Comparison of ENCODE assay signal across 8 cellular contexts in genomic region chr16:71484006-71484893, GRCh38. TPM values are rescaled to one million over a fixed set of nuclear protein-coding genes. Genes with fewer than 3 reads are reported as not detected.
DNase-seq lines count a peak whose midpoint lies in the region; ATAC-seq, FAIRE-seq and TF ChIP-seq lines count a peak whose summit lies in the region.

No MANE protein-coding gene starts in this region.

- in situ Hi-C loops in GM18951 (cut with MboI; ENCODE audit: low sequenced_read_pairs, unreplicated experiment), result no loop called here

- no peaks in the 10 kb centered on the region for H3K36me3 ChIP-seq in keratinocyte (ENCODE audit: control insufficient read depth in 2 of 2, extremely low read depth in 1 of 2, insufficient read depth in 2 of 2, low read length in 2 of 2)

- H4K20me1 ChIP-seq in keratinocyte (ENCODE audit: control insufficient read depth, extremely low read depth, insufficient read depth, low read length), result no peaks in the 10 kb centered on the region

- no peaks in the 10 kb centered on the region for H3K27me3 ChIP-seq in keratinocyte (ENCODE audit: control insufficient read depth, extremely low read depth, insufficient read depth, low read length)

- peak overlapping the region; percentile 94 for H3K27ac ChIP-seq in keratinocyte (ENCODE audit: control insufficient read depth, insufficient read depth, low read length)

- H3K4me3 ChIP-seq in keratinocyte (ENCODE audit: control insufficient read depth in 2 of 3, extremely low read depth in 1 of 3, insufficient read depth in 2 of 3, low read depth in 1 of 3, low read length in 3 of 3), result peak overlapping the region; percentile 61 to 92 (median 91)

- peak; percentile 93 for ATAC-seq in HG03175 (IDR thresholded peaks at IDR 0.05; ENCODE audit: unreplicated experiment)
- ATAC-seq in activated CD4-positive, CD25-positive, alpha-beta regulatory T cell treated with anti-CD3 and anti-CD28 coated beads, Interleukin-2, amount 50 U/mL, for 24 hours, result peak; percentile 90 to 95

- peak overlapping the region; percentile 98 for H3K4me2 ChIP-seq in keratinocyte (ENCODE audit: control insufficient read depth, extremely low read depth, insufficient read depth, low read depth, low read length)

- H3K9ac ChIP-seq in keratinocyte (ENCODE audit: control insufficient read depth, extremely low read depth, insufficient read depth, low read length), result peak overlapping the region; percentile 98

- dilution Hi-C loops in keratinocyte (cut with MboI; ENCODE audit: extremely low pct_ligation_motif_present, low sequenced_read_pairs), result no loop called here

- TF ChIP-seq CTCF in keratinocyte (optimal IDR thresholded peaks at IDR 0.05 in 1 of 3, IDR thresholded peaks at IDR 0.05 in 1 of 3, conservative IDR thresholded peaks at IDR 0.05 in 1 of 3; ENCODE audit: extremely low read depth in 1 of 3, insufficient read depth in 2 of 3, low read length in 3 of 3), result no peak

- peak; percentile 71 for TF ChIP-seq POLR2A in GM18951 (IDR thresholded peaks at IDR 0.05; ENCODE audit: extremely low read depth, insufficient read depth, insufficient read length)

- peak; percentile 90 for FAIRE-seq in keratinocyte (lab: Jason Lieb, UNC)

- H3K9me3 ChIP-seq in keratinocyte (ENCODE audit: control insufficient read depth, low read depth, low read length), result no peaks in the 10 kb centered on the region

- peak; percentile 90 for DNase-seq in AG08395 (ENCODE audit: low spot score)
- peak; percentile 91 for DNase-seq in NCI-H226
- DNase-seq in cerebellar cortex (ENCODE audit: low spot score), result peak; percentile 98
- peak; percentile 54 for DNase-seq in keratinocyte (ENCODE audit: low read depth, low spot score)
- DNase-seq in stimulated activated CD4-positive, alpha-beta T cell treated with anti-CD3 and anti-CD28 coated beads, Interleukin-12 subunit alpha, Interleukin-12 subunit beta, amount 100 ng/mL, for 48 hours (ENCODE audit: low read depth in 2 of 3, low spot score in 1 of 3), result peak; percentile 68 to 79 (median 69)

- peak overlapping the region; percentile 98 for H2AFZ ChIP-seq in keratinocyte (ENCODE audit: control insufficient read depth, low read length)

- H3K79me2 ChIP-seq in keratinocyte (ENCODE audit: control insufficient read depth, insufficient read depth, low read length), result no peaks in the 10 kb centered on the region

- no peaks in the 10 kb centered on the region for H3K9me1 ChIP-seq in keratinocyte (ENCODE audit: control insufficient read depth, extremely low read depth, insufficient read depth, low read length)

- peaks cover 5% of the 10 kb centered on the region for H3K4me1 ChIP-seq in keratinocyte (ENCODE audit: control insufficient read depth, extremely low read depth, insufficient read depth, low read length)

RNA-seq across cellular contexts. Expression of gene ZNF19, which starts 4.9 kb away (rescaled TPM):
- polyA plus RNA-seq in keratinocyte, result 1.2 to 1.7 TPM (median 1.2 TPM) in 3 replicates
- 0.26 TPM for polyA plus RNA-seq in keratinocyte (2011; ENCODE audit: low read depth)
- 0.68 and 1.1 TPM in 2 replicates for polyA plus RNA-seq in keratinocyte (2011; cell fraction: cytosol; rRNA removed)
- polyA plus RNA-seq in keratinocyte (2011; cell fraction: nucleus; rRNA removed), result 4.4 and 5.2 TPM in 2 replicates
- polyA plus RNA-seq in keratinocyte (2012; ENCODE audit: low replicate concordance), result 1.2 and 1.3 TPM in 2 replicates
- polyA minus RNA-seq in keratinocyte, result 0.59 to 3.2 TPM (median 3.1 TPM) in 3 replicates
- not detected for polyA minus RNA-seq in keratinocyte (2011; cell fraction: cytosol; rRNA and poly(A)+ RNA removed)
- 1.7 and 3.6 TPM in 2 replicates for polyA minus RNA-seq in keratinocyte (2011; cell fraction: nucleus; rRNA and poly(A)+ RNA removed)

RNA-seq across cellular contexts. Expression of gene ZNF23, which starts 22.2 kb away (rescaled TPM):
- polyA plus RNA-seq in keratinocyte, result 4.7 to 8.2 TPM (median 6.5 TPM) in 3 replicates
- 1.7 TPM for polyA plus RNA-seq in keratinocyte (2011; ENCODE audit: low read depth)
- 4.4 and 6.3 TPM in 2 replicates for polyA plus RNA-seq in keratinocyte (2011; cell fraction: cytosol; rRNA removed)
- 13.3 and 14.5 TPM in 2 replicates for polyA plus RNA-seq in keratinocyte (2011; cell fraction: nucleus; rRNA removed)
- 7.0 and 7.3 TPM in 2 replicates for polyA plus RNA-seq in keratinocyte (2012; ENCODE audit: low replicate concordance)
- polyA minus RNA-seq in keratinocyte, result 3.1 to 6.0 TPM (median 4.7 TPM) in 3 replicates
- 3.6 TPM for polyA minus RNA-seq in keratinocyte (2011; cell fraction: cytosol; rRNA and poly(A)+ RNA removed)
- 4.2 and 4.6 TPM in 2 replicates for polyA minus RNA-seq in keratinocyte (2011; cell fraction: nucleus; rRNA and poly(A)+ RNA removed)

RNA-seq across cellular contexts. Expression of gene CHST4, which starts 42.0 kb away (rescaled TPM):
- polyA plus RNA-seq in keratinocyte, result 0.14 TPM in 3 replicates
- not detected for polyA plus RNA-seq in keratinocyte (2011; ENCODE audit: low read depth)
- 0.08 and 0.17 TPM in 2 replicates for polyA plus RNA-seq in keratinocyte (2011; cell fraction: cytosol; rRNA removed)
- 0.09 and 0.17 TPM in 2 replicates for polyA plus RNA-seq in keratinocyte (2011; cell fraction: nucleus; rRNA removed)
- 0.09 TPM in 1 of 2 replicates, not detected in the other for polyA plus RNA-seq in keratinocyte (2012; ENCODE audit: low replicate concordance)
- 0.10 to 0.43 TPM in 2 of 3 replicates, not detected in the other for polyA minus RNA-seq in keratinocyte
- polyA minus RNA-seq in keratinocyte (2011; cell fraction: cytosol; rRNA and poly(A)+ RNA removed), result not detected
- polyA minus RNA-seq in keratinocyte (2011; cell fraction: nucleus; rRNA and poly(A)+ RNA removed), result 0.32 TPM in 1 of 2 replicates, not detected in the other

RNA-seq across cellular contexts. Expression of gene TLE7, which starts 42.4 kb away (rescaled TPM):
- not detected in 3 replicates for polyA plus RNA-seq in keratinocyte
- polyA plus RNA-seq in keratinocyte (2011; ENCODE audit: low read depth), result not detected
- polyA plus RNA-seq in keratinocyte (2011; cell fraction: cytosol; rRNA removed), result not detected in 2 replicates
- polyA plus RNA-seq in keratinocyte (2011; cell fraction: nucleus; rRNA removed), result not detected in 2 replicates
- polyA plus RNA-seq in keratinocyte (2012; ENCODE audit: low replicate concordance), result not detected in 2 replicates
- polyA minus RNA-seq in keratinocyte, result not detected in 3 replicates
- not detected for polyA minus RNA-seq in keratinocyte (2011; cell fraction: cytosol; rRNA and poly(A)+ RNA removed)
- not detected in 2 replicates for polyA minus RNA-seq in keratinocyte (2011; cell fraction: nucleus; rRNA and poly(A)+ RNA removed)

Comparison
In these comparisons a context has a peak if more than half of its experiments do, and no peak if none do; other contexts are left out.
1. Peak in every context shown above with its lines: DNase-seq, ATAC-seq, H3K4me3 ChIP-seq and H3K27ac ChIP-seq.